ENCODE assay signal across 20 cellular contexts in genomic region chr6:12529364-12530019, GRCh38.
"Had no signal": no experiment of that assay in that cellular context is flagged by ENCODE, and none has a peak within 500 bp of the region (broad histone marks: within the 10 kb centered on the region; RNA-seq: fewer than 3 reads in every experiment).

No MANE protein-coding gene starts in this region.

- H3K36me3 Mint-ChIP-seq: activated naive CD8-positive, alpha-beta T cell treated with anti-CD3 and anti-CD28 coated beads, Interleukin-2, amount 10 ng/mL, durations not matched to agents 7 days and 5 days; brain; natural killer cell; T-cell had no signal

- H3K27me3 ChIP-seq: gastroesophageal sphincter, heart right ventricle, upper lobe of left lung had no signal

- H3K27ac ChIP-seq: prostate gland, skin epidermis had no signal

- H3K27ac Mint-ChIP-seq: dendritic cell treated with granulocyte-macrophage colony-stimulating factor and Interleukin-4, amounts not matched to agents 40 ng/mL and 50 ng/mL, for 4 days; effector memory CD8-positive, alpha-beta T cell; natural killer cell; T-cell had no signal

- H3K4me3 ChIP-seq: gastroesophageal sphincter, heart right ventricle, prostate gland, skin epidermis, upper lobe of left lung had no signal

- H3K9me3 Mint-ChIP-seq: activated naive CD8-positive, alpha-beta T cell treated with anti-CD3 and anti-CD28 coated beads, Interleukin-2, amount 10 ng/mL, durations not matched to agents 7 days and 5 days had no signal

- H3K36me3 ChIP-seq: gastroesophageal sphincter, heart right ventricle, prostate gland, upper lobe of left lung had no signal

- DNase-seq: activated CD4-positive, CD25-positive, alpha-beta regulatory T cell treated with anti-CD3 and anti-CD28 coated beads, Interleukin-2, amount 50 U/mL, for 72 hours; activated naive CD4-positive, alpha-beta T cell; activated naive CD8-positive, alpha-beta T cell treated with anti-CD3 and anti-CD28 coated beads, Interleukin-2, amount 10 ng/mL, durations not matched to agents 7 days and 5 days; effector memory CD8-positive, alpha-beta T cell; erythroblast; heart right ventricle; natural killer cell; nucleus accumbens; right cardiac atrium; stimulated activated CD4-positive, alpha-beta T cell treated with anti-CD3 and anti-CD28 coated beads, Interleukin-4, amount 100 ng/mL, for 24 hours; stimulated activated naive CD4-positive, alpha-beta T cell treated with Interleukin-2 at 50 U/mL for 16 hours; substantia nigra; T-cell; T-helper 9 cell had no signal

- H3K4me3 Mint-ChIP-seq: activated naive CD8-positive, alpha-beta T cell treated with anti-CD3 and anti-CD28 coated beads, Interleukin-2, amount 10 ng/mL, durations not matched to agents 7 days and 5 days; brain; dendritic cell treated with granulocyte-macrophage colony-stimulating factor and Interleukin-4, amounts not matched to agents 40 ng/mL and 50 ng/mL, for 4 days; effector memory CD8-positive, alpha-beta T cell; natural killer cell; T-cell had no signal

- H3K4me1 ChIP-seq: prostate gland had no signal

- H3K4me1 Mint-ChIP-seq: activated naive CD8-positive, alpha-beta T cell treated with anti-CD3 and anti-CD28 coated beads, Interleukin-2, amount 10 ng/mL, durations not matched to agents 7 days and 5 days; natural killer cell; T-cell had no signal

- H3K9me3 ChIP-seq: prostate gland, upper lobe of left lung had no signal

- ATAC-seq: effector memory CD8-positive, alpha-beta T cell; gastroesophageal sphincter; natural killer cell; right cardiac atrium; T-cell had no signal

- H3K27me3 Mint-ChIP-seq: dendritic cell treated with granulocyte-macrophage colony-stimulating factor and Interleukin-4, amounts not matched to agents 40 ng/mL and 50 ng/mL, for 4 days had no signal
